Comparison of ENCODE assay signal across 9 cellular contexts in the genomic region with DNA sequence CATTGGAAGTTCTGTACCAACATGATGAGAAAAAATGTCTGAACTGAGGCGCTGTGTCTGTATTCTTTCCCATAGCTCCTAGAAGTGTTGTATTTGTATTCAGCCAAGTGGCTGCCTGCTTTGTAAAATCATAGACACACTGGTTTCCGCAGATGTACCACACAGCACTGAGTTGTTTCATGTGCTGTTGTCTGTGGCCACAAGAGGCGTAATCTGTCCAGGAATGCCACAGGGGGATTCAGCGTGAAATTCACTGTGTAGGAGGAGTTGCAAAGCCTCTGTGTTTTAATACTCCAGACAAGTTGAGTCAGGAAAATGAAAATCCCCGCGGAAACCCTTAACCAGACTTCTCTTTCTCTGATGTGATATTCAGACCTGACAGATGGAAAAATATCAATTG.
DNase-seq lines count a peak whose midpoint lies in the region; ATAC-seq, FAIRE-seq and TF ChIP-seq lines count a peak whose summit lies in the region.
"Had no signal": no experiment of that assay in that cellular context is flagged by ENCODE, and none has a peak within 500 bp of the region (broad histone marks: within the 10 kb centered on the region; RNA-seq: fewer than 3 reads in every experiment).

No MANE protein-coding gene starts in this region.

- WGBS in SK-N-SH (ENCODE audit: low lambda C conversion rate) = 81% methylated on average over 6 of the region's 6 CpGs
- WGBS in heart left ventricle, 4 donors = 41 to 48% (median 44%) methylated on average over 6 of the region's 6 CpGs
- WGBS in small intestine, 3 donors = 75 to 82% (median 80%) methylated on average over 6 of the region's 6 CpGs

- H2AFZ ChIP-seq in SK-N-SH (ENCODE audit: low read depth) = no peak overlapping the region

- TF ChIP-seq RAD21 in SK-N-SH (IDR thresholded peaks at IDR 0.05; ENCODE audit: low read length) = peak; percentile 50

- peak in 3 of 4 donors; percentile 51 to 80 (median 69) for ATAC-seq in heart left ventricle

- DNase-seq in HT-29 (ENCODE audit: low spot score) = peak; percentile 64
- no peak for DNase-seq in SK-N-SH
- DNase-seq in heart left ventricle = peak in 3 of 5 donors; percentile 16 to 36 (median 22)
- DNase-seq in renal cortical epithelial cell (ENCODE audit: low read depth) = peak; percentile 16
- no peak for DNase-seq in small intestine
- no peak for DNase-seq in ACHN
- no peak for DNase-seq in activated naive CD4-positive, alpha-beta T cell (lab: John Stamatoyannopoulos, UW)
- DNase-seq: activated naive CD4-positive, alpha-beta T cell treated with anti-CD3 and anti-CD28 coated beads, Interleukin-2, amount 50 U/mL, for 16 hours had no signal

- CTCF ChIA-PET in SK-N-SH (lab: Yijun Ruan, JAX) = interaction anchor here (0.6 to 1.2 kb wide), 3 partner anchors 221 to 966 kb away, joined by 3 to 5 read pairs (median 3); no protein-coding TSS in a partner anchor

- POLR2A ChIA-PET in SK-N-SH (lab: Yijun Ruan, JAX) = no interaction called here

- TF ChIP-seq POLR2A in heart left ventricle (IDR thresholded peaks at IDR 0.05) = no peak

- H3K4me2 ChIP-seq in SK-N-SH = no peak overlapping the region

- no peak for TF ChIP-seq EP300 in SK-N-SH (IDR thresholded peaks at IDR 0.05; ENCODE audit: borderline replicate concordance in 1 of 2, low read depth in 1 of 2, low read length in 1 of 2)

- H3K9me3 ChIP-seq in SK-N-SH (no peaks in the 10 kb centered on the region), heart left ventricle (no peaks in the 10 kb centered on the region), small intestine (ENCODE audit: control insufficient read depth, low read depth) (no peaks in the 10 kb centered on the region)

- H3K4me3 ChIP-seq in SK-N-SH (ENCODE audit: low read depth in 2 of 2, low read length in 1 of 2) (no peak overlapping the region), heart left ventricle (no peak overlapping the region), small intestine (ENCODE audit: low read depth in 1 of 2, low read length in 2 of 2) (no peak overlapping the region)
- H3K4me3 ChIP-seq: skin epidermis had no signal

- H3K4me1 ChIP-seq in SK-N-SH (ENCODE audit: control insufficient read depth in 1 of 2, insufficient read depth in 2 of 2, low read depth in 1 of 2, low read length in 1 of 2) (no peaks in the 10 kb centered on the region; a peak in 1 of 4 replicates), heart left ventricle (peaks cover 0 to 13% (median 2%) of the 10 kb centered on the region in 12 donors), small intestine (ENCODE audit: control insufficient read depth in 2 of 2, insufficient read depth in 1 of 2, low read depth in 1 of 2, low read length in 1 of 2) (no peaks in the 10 kb centered on the region)

- no peaks in the 10 kb centered on the region for H3K79me2 ChIP-seq in SK-N-SH (ENCODE audit: insufficient read depth)

- no peak overlapping the region for H3K9ac ChIP-seq in SK-N-SH

- H3K9me2 ChIP-seq in SK-N-SH = no peaks in the 10 kb centered on the region

- in situ Hi-C loops in ACHN (cut with HindIII; ENCODE audit: low pct_ligation_motif_present, low pct_unique_long_range_greater_than_20kb, low sequenced_read_pairs) = no loop called here

- H3F3A ChIP-seq in SK-N-SH (replicated peaks; ENCODE audit: insufficient read depth) = no peaks in the 10 kb centered on the region

- intact Hi-C loops in heart left ventricle (cut with DNase I) = no loop called here

- H3K27ac ChIP-seq in SK-N-SH (ENCODE audit: low read depth in 2 of 2, low read length in 1 of 2) (no peak overlapping the region), heart left ventricle (no peak overlapping the region), small intestine (ENCODE audit: low read depth in 1 of 2, low read length in 1 of 2) (no peak overlapping the region)
- H3K27ac ChIP-seq: skin epidermis had no signal

- FAIRE-seq in small intestine (lab: Jason Lieb, UNC) = no peak

- no peaks in the 10 kb centered on the region for H4K20me1 ChIP-seq in SK-N-SH (ENCODE audit: insufficient read depth)

- no peaks in the 10 kb centered on the region for H3K36me3 ChIP-seq in SK-N-SH (replicated peaks in 1 of 2; ENCODE audit: control insufficient read depth in 1 of 2, insufficient read depth in 2 of 2, low read length in 1 of 2)
- no peaks in the 10 kb centered on the region for H3K36me3 ChIP-seq in heart left ventricle
- H3K36me3 ChIP-seq in small intestine (ENCODE audit: control insufficient read depth in 2 of 2, insufficient read depth in 2 of 2, low read length in 2 of 2) = no peaks in the 10 kb centered on the region

- peak; percentile 8; the same call in 1 of the 2 replicates for TF ChIP-seq CTCF in SK-N-SH (IDR thresholded peaks at IDR 0.05)
- peak in 11 of 12 donors; percentile 12 to 48 (median 31) for TF ChIP-seq CTCF in heart left ventricle (IDR thresholded peaks at IDR 0.05)

- H3K27me3 ChIP-seq in SK-N-SH (ENCODE audit: insufficient read depth) (no peaks in the 10 kb centered on the region), heart left ventricle (no peaks in the 10 kb centered on the region), small intestine (ENCODE audit: control insufficient read depth in 2 of 2, insufficient read depth in 2 of 2, low read length in 2 of 2) (no peaks in the 10 kb centered on the region)

TF ChIP-seq in SK-N-SH, 30 proteins besides CTCF, POLR2A, EP300 and RAD21:
- TF ChIP-seq POLR2AphosphoS5 (IDR thresholded peaks at IDR 0.05; ENCODE audit: low read depth, low read length) (no peak), NFIC (IDR thresholded peaks at IDR 0.05; ENCODE audit: borderline replicate concordance) (no peak), RCOR1 (IDR thresholded peaks at IDR 0.05; ENCODE audit: low read length) (no peak), GATA2 (CRISPR knock-in tag; IDR thresholded peaks at IDR 0.05) (no peak), JUND (IDR thresholded peaks at IDR 0.05) (no peak), RXRA (IDR thresholded peaks at IDR 0.05; ENCODE audit: borderline replicate concordance, low read depth) (no peak), FOSL2 (IDR thresholded peaks at IDR 0.05; ENCODE audit: borderline replicate concordance, low read depth) (no peak), RFX5 (IDR thresholded peaks at IDR 0.05; ENCODE audit: low read length) (no peak), CHD2 (IDR thresholded peaks at IDR 0.05; ENCODE audit: low read length, partially characterized antibody) (no peak), GABPA (IDR thresholded peaks at IDR 0.05; ENCODE audit: low read depth) (no peak), NRF1 (IDR thresholded peaks at IDR 0.05; ENCODE audit: low read depth, low read length) (no peak), MXI1 (IDR thresholded peaks at IDR 0.05; ENCODE audit: low read depth, low read length) (no peak), TAF1 (IDR thresholded peaks at IDR 0.05; ENCODE audit: borderline replicate concordance, low read depth, low read length) (no peak), FOXJ3 (CRISPR knock-in tag; IDR thresholded peaks at IDR 0.05) (no peak), YY1 (IDR thresholded peaks at IDR 0.05; ENCODE audit: low read depth) (no peak)
- TF ChIP-seq, protein P1, sequence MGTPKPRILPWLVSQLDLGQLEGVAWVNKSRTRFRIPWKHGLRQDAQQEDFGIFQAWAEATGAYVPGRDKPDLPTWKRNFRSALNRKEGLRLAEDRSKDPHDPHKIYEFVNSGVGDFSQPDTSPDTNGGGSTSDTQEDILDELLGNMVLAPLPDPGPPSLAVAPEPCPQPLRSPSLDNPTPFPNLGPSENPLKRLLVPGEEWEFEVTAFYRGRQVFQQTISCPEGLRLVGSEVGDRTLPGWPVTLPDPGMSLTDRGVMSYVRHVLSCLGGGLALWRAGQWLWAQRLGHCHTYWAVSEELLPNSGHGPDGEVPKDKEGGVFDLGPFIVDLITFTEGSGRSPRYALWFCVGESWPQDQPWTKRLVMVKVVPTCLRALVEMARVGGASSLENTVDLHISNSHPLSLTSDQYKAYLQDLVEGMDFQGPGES (IDR thresholded peaks at IDR 0.05; ENCODE audit: low read depth, low read length) = no peak
- TF ChIP-seq, protein P2, sequence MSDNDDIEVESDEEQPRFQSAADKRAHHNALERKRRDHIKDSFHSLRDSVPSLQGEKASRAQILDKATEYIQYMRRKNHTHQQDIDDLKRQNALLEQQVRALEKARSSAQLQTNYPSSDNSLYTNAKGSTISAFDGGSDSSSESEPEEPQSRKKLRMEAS (IDR thresholded peaks at IDR 0.05; ENCODE audit: low read depth) = no peak
- TF ChIP-seq, protein P3, sequence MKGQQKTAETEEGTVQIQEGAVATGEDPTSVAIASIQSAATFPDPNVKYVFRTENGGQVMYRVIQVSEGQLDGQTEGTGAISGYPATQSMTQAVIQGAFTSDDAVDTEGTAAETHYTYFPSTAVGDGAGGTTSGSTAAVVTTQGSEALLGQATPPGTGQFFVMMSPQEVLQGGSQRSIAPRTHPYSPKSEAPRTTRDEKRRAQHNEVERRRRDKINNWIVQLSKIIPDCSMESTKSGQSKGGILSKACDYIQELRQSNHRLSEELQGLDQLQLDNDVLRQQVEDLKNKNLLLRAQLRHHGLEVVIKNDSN (IDR thresholded peaks at IDR 0.05; ENCODE audit: borderline replicate concordance, low read depth) = no peak
- TF ChIP-seq, protein P4, sequence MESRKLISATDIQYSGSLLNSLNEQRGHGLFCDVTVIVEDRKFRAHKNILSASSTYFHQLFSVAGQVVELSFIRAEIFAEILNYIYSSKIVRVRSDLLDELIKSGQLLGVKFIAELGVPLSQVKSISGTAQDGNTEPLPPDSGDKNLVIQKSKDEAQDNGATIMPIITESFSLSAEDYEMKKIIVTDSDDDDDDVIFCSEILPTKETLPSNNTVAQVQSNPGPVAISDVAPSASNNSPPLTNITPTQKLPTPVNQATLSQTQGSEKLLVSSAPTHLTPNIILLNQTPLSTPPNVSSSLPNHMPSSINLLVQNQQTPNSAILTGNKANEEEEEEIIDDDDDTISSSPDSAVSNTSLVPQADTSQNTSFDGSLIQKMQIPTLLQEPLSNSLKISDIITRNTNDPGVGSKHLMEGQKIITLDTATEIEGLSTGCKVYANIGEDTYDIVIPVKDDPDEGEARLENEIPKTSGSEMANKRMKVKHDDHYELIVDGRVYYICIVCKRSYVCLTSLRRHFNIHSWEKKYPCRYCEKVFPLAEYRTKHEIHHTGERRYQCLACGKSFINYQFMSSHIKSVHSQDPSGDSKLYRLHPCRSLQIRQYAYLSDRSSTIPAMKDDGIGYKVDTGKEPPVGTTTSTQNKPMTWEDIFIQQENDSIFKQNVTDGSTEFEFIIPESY (IDR thresholded peaks at IDR 0.05; ENCODE audit: borderline replicate concordance, low read depth) = no peak
- TF ChIP-seq, protein P5, sequence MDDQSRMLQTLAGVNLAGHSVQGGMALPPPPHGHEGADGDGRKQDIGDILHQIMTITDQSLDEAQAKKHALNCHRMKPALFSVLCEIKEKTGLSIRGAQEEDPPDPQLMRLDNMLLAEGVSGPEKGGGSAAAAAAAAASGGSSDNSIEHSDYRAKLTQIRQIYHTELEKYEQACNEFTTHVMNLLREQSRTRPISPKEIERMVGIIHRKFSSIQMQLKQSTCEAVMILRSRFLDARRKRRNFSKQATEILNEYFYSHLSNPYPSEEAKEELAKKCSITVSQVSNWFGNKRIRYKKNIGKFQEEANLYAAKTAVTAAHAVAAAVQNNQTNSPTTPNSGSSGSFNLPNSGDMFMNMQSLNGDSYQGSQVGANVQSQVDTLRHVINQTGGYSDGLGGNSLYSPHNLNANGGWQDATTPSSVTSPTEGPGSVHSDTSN (IDR thresholded peaks at IDR 0.05) = no peak

Comparison
In these comparisons a context has a peak if more than half of its experiments do, and no peak if none do; other contexts are left out.
1. DNase-seq: peak in HT-29 (single experiment), heart left ventricle (3 of 5) and renal cortical epithelial cell (single experiment); none in SK-N-SH (single experiment), small intestine (single experiment), ACHN (single experiment) and activated naive CD4-positive, alpha-beta T cell (0 of 4).